Comparison of ENCODE assay signal across 21 cellular contexts in genomic region chr5:10639846-10640368, GRCh38.
"Had no signal": no experiment of that assay in that cellular context is flagged by ENCODE, and none has a peak within 500 bp of the region (broad histone marks: within the 10 kb centered on the region; RNA-seq: fewer than 3 reads in every experiment).

No MANE protein-coding gene starts in this region.

- DNase-seq: activated CD4-positive, alpha-beta T cell treated with anti-CD3 and anti-CD28 coated beads for 48 hours; activated CD8-positive, alpha-beta memory T cell treated with anti-CD3 and anti-CD28 coated beads, Interleukin-2, amount 50 U/mL, for 48 hours; activated CD8-positive, alpha-beta T cell treated with anti-CD3 and anti-CD28 coated beads for 36 hours; activated naive CD8-positive, alpha-beta T cell treated with anti-CD3 and anti-CD28 coated beads, Interleukin-2, amount 10 ng/mL, durations not matched to agents 7 days and 5 days; body of pancreas; dorsolateral prefrontal cortex; endodermal cell; foreskin keratinocyte; left colon; lower lobe of right lung; nephron progenitor cell; occipital lobe; retina; testis; upper lobe of left lung had no signal

- H3K79me2 ChIP-seq: hepatocyte had no signal

- H3K4me2 ChIP-seq: hepatocyte had no signal

- H3K9me3 ChIP-seq: body of pancreas, lower lobe of right lung, testis, upper lobe of left lung had no signal

- H3K36me3 ChIP-seq: lower lobe of right lung, upper lobe of left lung had no signal

- H2AFZ ChIP-seq: hepatocyte had no signal

- H3K27ac Mint-ChIP-seq: activated CD8-positive, alpha-beta T cell treated with anti-CD3 and anti-CD28 coated beads for 36 hours; activated naive CD8-positive, alpha-beta T cell treated with anti-CD3 and anti-CD28 coated beads, Interleukin-2, amount 10 ng/mL, durations not matched to agents 7 days and 5 days; endodermal cell; mesothelial cell of epicardium; nephron progenitor cell; T-helper 2 cell treated with Interferon-gamma antibody and Interleukin-4, amounts not matched to agents 5 μg/mL and 100 μg/mL, for 36 hours had no signal

- H3K4me1 ChIP-seq: body of pancreas, lower lobe of right lung, testis, upper lobe of left lung had no signal

- H3K27me3 ChIP-seq: body of pancreas, dorsolateral prefrontal cortex, foreskin keratinocyte, testis, upper lobe of left lung had no signal

- H3K4me3 Mint-ChIP-seq: activated CD8-positive, alpha-beta T cell treated with anti-CD3 and anti-CD28 coated beads for 36 hours; activated naive CD8-positive, alpha-beta T cell treated with anti-CD3 and anti-CD28 coated beads, Interleukin-2, amount 10 ng/mL, durations not matched to agents 7 days and 5 days; endodermal cell; mesothelial cell of epicardium; nephron progenitor cell; T-helper 2 cell treated with Interferon-gamma antibody and Interleukin-4, amounts not matched to agents 5 μg/mL and 100 μg/mL, for 36 hours had no signal

- FAIRE-seq: islet of Langerhans, TTC549 had no signal

- H3K4me3 ChIP-seq: body of pancreas, dorsolateral prefrontal cortex, hepatocyte, lower lobe of right lung, testis, upper lobe of left lung had no signal

- ATAC-seq: activated CD8-positive, alpha-beta T cell treated with anti-CD3 and anti-CD28 coated beads for 36 hours; body of pancreas; foreskin keratinocyte; left colon; lower lobe of right lung had no signal

- H3K27ac ChIP-seq: body of pancreas, dorsolateral prefrontal cortex, epithelial cell of prostate, foreskin keratinocyte, hepatocyte, lower lobe of right lung, testis, upper lobe of left lung had no signal

- H3K4me1 Mint-ChIP-seq: mesothelial cell of epicardium had no signal
